Comparison of ENCODE assay signal across 8 cellular contexts in the genomic region with DNA sequence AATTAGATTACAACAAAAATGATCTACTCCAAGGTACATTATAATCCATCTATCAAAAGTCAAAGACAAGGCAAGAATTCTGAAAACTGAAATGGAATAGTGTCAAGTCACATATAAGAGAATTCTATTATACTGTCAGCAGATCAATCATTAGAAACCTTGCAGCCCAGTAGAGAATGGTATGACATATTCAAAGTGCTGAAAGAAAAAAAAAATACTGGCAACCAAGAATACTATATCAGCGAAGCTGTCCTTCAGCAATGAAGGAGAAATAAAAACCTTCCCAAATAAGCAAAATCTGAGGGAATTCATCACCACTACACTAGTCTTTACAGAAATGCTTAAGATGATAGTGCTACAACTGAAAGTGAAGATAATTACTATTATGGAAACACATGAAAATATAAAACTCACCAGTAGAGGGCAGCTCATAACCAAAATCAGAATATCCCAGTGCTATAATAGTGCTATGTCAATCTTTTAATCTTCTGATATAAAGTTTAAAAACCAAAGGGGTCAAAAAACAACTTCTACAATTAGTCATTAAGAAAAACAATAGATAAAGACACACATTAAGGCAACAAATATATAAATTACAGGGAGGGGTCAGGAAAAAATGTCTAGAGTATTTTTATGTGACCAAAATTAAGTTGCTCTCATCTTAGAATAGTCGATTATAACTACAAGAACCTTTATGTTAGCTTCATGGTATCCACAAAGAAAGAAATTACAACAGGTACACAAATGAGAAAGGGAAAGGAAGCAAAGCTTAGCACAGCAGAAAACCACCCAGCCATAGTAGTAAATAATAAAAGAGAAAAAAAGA.
DNase-seq lines count a peak whose midpoint lies in the region; ATAC-seq, FAIRE-seq and TF ChIP-seq lines count a peak whose summit lies in the region.

No MANE protein-coding gene starts in this region.

- peak; percentile 10 to 52 for TF ChIP-seq CTCF in Caco-2 (IDR thresholded peaks at IDR 0.05; ENCODE audit: insufficient read depth in 1 of 2, low read depth in 1 of 2, low read length in 1 of 2, severe bottlenecking in 1 of 2, unreplicated experiment in 1 of 2)

- POLR2A ChIA-PET in Caco-2 (lab: Charles Lee): no interaction called here
- POLR2A ChIA-PET in activated CD4-positive, alpha-beta T cell treated with anti-CD3 and anti-CD28 coated beads for 36 hours (lab: Charles Lee): no interaction called here

- no peaks in the 10 kb centered on the region for H3K27me3 Mint-ChIP-seq in Caco-2 (ENCODE audit: insufficient read depth, unreplicated experiment)
- H3K27me3 Mint-ChIP-seq in activated CD4-positive, alpha-beta T cell treated with anti-CD3 and anti-CD28 coated beads for 36 hours: no peaks in the 10 kb centered on the region

- no peaks in the 10 kb centered on the region for H3K27me3 ChIP-seq in Caco-2 (replicated peaks; ENCODE audit: control insufficient read depth, insufficient read depth, low read length)

- H3K9me3 Mint-ChIP-seq in Caco-2 (ENCODE audit: unreplicated experiment): no peaks in the 10 kb centered on the region
- peaks cover 8% of the 10 kb centered on the region for H3K9me3 Mint-ChIP-seq in activated CD4-positive, alpha-beta T cell treated with anti-CD3 and anti-CD28 coated beads for 36 hours (ENCODE audit: low read depth)

- no peaks in the 10 kb centered on the region for H3K36me3 Mint-ChIP-seq in Caco-2 (ENCODE audit: insufficient read depth, unreplicated experiment)
- H3K36me3 Mint-ChIP-seq in activated CD4-positive, alpha-beta T cell treated with anti-CD3 and anti-CD28 coated beads for 36 hours (ENCODE audit: low read depth): no peaks in the 10 kb centered on the region

- no TSS peak for BruUV-seq in Caco-2 (replicated peaks; lab: Mats Ljungman, UMichigan)

- H3K36me3 ChIP-seq in Caco-2 (ENCODE audit: control insufficient read depth, insufficient read depth, low read length): no peaks in the 10 kb centered on the region

- H3K4me1 ChIP-seq in Caco-2: no peaks in the 10 kb centered on the region

- DNase-seq in Caco-2 (peak in 1 of 2 experiments; percentile 4), HuH-7 (ENCODE audit: low spot score) (peak; percentile 13), dermis blood vessel endothelial cell (peak; percentile 42), iPS-NIHi7 (ENCODE audit: extremely low spot score) (no peak), urothelium cell line (ENCODE audit: low spot score) (no peak), activated gamma-delta T cell (lab: John Stamatoyannopoulos, UW) (no peak)
- DNase-seq in activated CD4-positive, alpha-beta T cell treated with anti-CD3 and anti-CD28 coated beads for 36 hours: no peak

- no peak overlapping the region for H3K4me3 Mint-ChIP-seq in Caco-2 (ENCODE audit: unreplicated experiment)
- no peak overlapping the region for H3K4me3 Mint-ChIP-seq in activated CD4-positive, alpha-beta T cell treated with anti-CD3 and anti-CD28 coated beads for 36 hours

- H3K27ac Mint-ChIP-seq in Caco-2 (ENCODE audit: unreplicated experiment): no peak overlapping the region
- H3K27ac Mint-ChIP-seq in activated CD4-positive, alpha-beta T cell treated with anti-CD3 and anti-CD28 coated beads for 36 hours: no peak overlapping the region

- no peaks in the 10 kb centered on the region for H3K4me1 Mint-ChIP-seq in Caco-2 (ENCODE audit: low read depth, unreplicated experiment)
- H3K4me1 Mint-ChIP-seq in activated CD4-positive, alpha-beta T cell treated with anti-CD3 and anti-CD28 coated beads for 36 hours: no peaks in the 10 kb centered on the region

- intact Hi-C loops in Caco-2 (cut with micrococcal nuclease; ENCODE audit: unreplicated experiment): loop anchor here (10.0 kb wide), 1 partner anchor 1083 kb away; no protein-coding TSS in a partner anchor
- intact Hi-C loops in activated CD4-positive, alpha-beta T cell treated with anti-CD3 and anti-CD28 coated beads for 36 hours (cut with DNase I, micrococcal nuclease): loop anchor here in 1 of 2 experiments (2.0 kb wide), 1 partner anchor 1255 kb away; no protein-coding TSS in a partner anchor

- CTCF ChIA-PET in Caco-2 (lab: Charles Lee): interaction anchor here (0.5 kb wide), 1 partner anchor 185 kb away, joined by 3 read pairs; no protein-coding TSS in a partner anchor
- CTCF ChIA-PET in activated CD4-positive, alpha-beta T cell treated with anti-CD3 and anti-CD28 coated beads for 36 hours (lab: Charles Lee): no interaction called here

- peak; percentile 92 for ATAC-seq in GM21360 (IDR thresholded peaks at IDR 0.05; ENCODE audit: unreplicated experiment)
- no peak for ATAC-seq in activated CD4-positive, alpha-beta T cell treated with anti-CD3 and anti-CD28 coated beads for 36 hours

- no peaks in the 10 kb centered on the region for H3K9me3 ChIP-seq in Caco-2

- H3K4me3 ChIP-seq in Caco-2 (ENCODE audit: low read depth, low read length): no peak overlapping the region

- FAIRE-seq in urothelium cell line (lab: Jason Lieb, UNC): no peak

Comparison
In these comparisons a context has a peak if more than half of its experiments do, and no peak if none do; other contexts are left out.
1. DNase-seq: peak in HuH-7 (single experiment) and dermis blood vessel endothelial cell (single experiment); none in activated CD4-positive, alpha-beta T cell treated with anti-CD3 and anti-CD28 coated beads for 36 hours (single experiment), iPS-NIHi7 (single experiment), urothelium cell line (single experiment) and activated gamma-delta T cell (single experiment).